ENCODE assay signal across 8 cellular contexts in genomic region chr10:116385994-116386809, GRCh38. TPM values are rescaled to one million over a fixed set of nuclear protein-coding genes. Genes with fewer than 3 reads are reported as not detected.
DNase-seq lines count a peak whose midpoint lies in the region; ATAC-seq, FAIRE-seq and TF ChIP-seq lines count a peak whose summit lies in the region.

No MANE protein-coding gene starts in this region.

- H3K27ac Mint-ChIP-seq in T-helper 2 cell treated with Interferon-gamma antibody and Interleukin-4, amounts not matched to agents 5 μg/mL and 100 μg/mL, for 36 hours: no peak overlapping the region

- H2AFZ ChIP-seq in HepG2 (ENCODE audit: low read length): no peak overlapping the region

- DNase-seq in cardiac muscle cell (ENCODE audit: low read depth in 1 of 2, low spot score in 1 of 2) (peak; percentile 42 to 49), cardiac septum (ENCODE audit: low spot score) (no peak), KG1 (lab: John Stamatoyannopoulos, UW) (peak; percentile 6), amniotic epithelial cell (ENCODE audit: low read depth) (peak; percentile 17), HepG2 (ENCODE audit: low spot score) (peak; percentile 12), HuH-7 (ENCODE audit: low spot score) (no peak)
- no peak for DNase-seq in T-helper 2 cell treated with Interferon-gamma antibody and Interleukin-4, amounts not matched to agents 5 μg/mL and 100 μg/mL, for 36 hours (ENCODE audit: low spot score)

- H3K9me3 Mint-ChIP-seq in T-helper 2 cell treated with Interferon-gamma antibody and Interleukin-4, amounts not matched to agents 5 μg/mL and 100 μg/mL, for 36 hours: no peaks in the 10 kb centered on the region

- in situ Hi-C loops in HepG2 (cut with HindIII; ENCODE audit: extremely low pct_ligation_motif_present, low pct_unique_long_range_greater_than_20kb): no loop called here

- H3K79me2 ChIP-seq in HepG2 (ENCODE audit: insufficient read depth, low read length): no peaks in the 10 kb centered on the region

- intact Hi-C loops in cardiac septum (cut with DNase I) (loop anchor here (10.0 kb wide), 1 partner anchor 1031 kb away; no protein-coding TSS in a partner anchor), HepG2 (cut with micrococcal nuclease; ENCODE audit: unreplicated experiment) (loop anchor here (1.0 kb wide), 2 partner anchors 587 to 680 kb away; no protein-coding TSS in a partner anchor)

- H3K4me3 Mint-ChIP-seq in T-helper 2 cell treated with Interferon-gamma antibody and Interleukin-4, amounts not matched to agents 5 μg/mL and 100 μg/mL, for 36 hours: no peak overlapping the region

- WGBS in HepG2 (ENCODE audit: low lambda C conversion rate): 3% methylated on average over 1 of the region's 1 CpG

- TF ChIP-seq POLR2A in HepG2 (IDR thresholded peaks at IDR 0.05; ENCODE audit: insufficient read depth in 1 of 2, low read depth in 2 of 2, low read length in 2 of 2): no peak

- no peak for FAIRE-seq in HepG2 (lab: Jason Lieb, UNC)

- H3K4me1 ChIP-seq in cardiac muscle cell (ENCODE audit: low read depth) (no peaks in the 10 kb centered on the region), HepG2 (ENCODE audit: insufficient read depth, low read length) (no peaks in the 10 kb centered on the region)

- ATAC-seq in HepG2 (no peak), GM19324 (IDR thresholded peaks at IDR 0.05; ENCODE audit: low FRiP score, unreplicated experiment) (no peak)

- H3K27ac ChIP-seq in cardiac muscle cell (no peak overlapping the region), HepG2 (ENCODE audit: extremely low read length, insufficient read depth, low read length) (no peak overlapping the region)

- CTCF ChIA-PET in HepG2 (lab: Yijun Ruan, JAX; ENCODE audit: low intra/inter-chr PET ratio, low total read pairs): interaction anchor here (2.3 kb wide), 1 partner anchor 1031 kb away, joined by 14 read pairs; no protein-coding TSS in a partner anchor

- BruUV-seq in HepG2 (replicated peaks; lab: Mats Ljungman, UMichigan): no TSS peak

- H4K20me1 ChIP-seq in HepG2 (ENCODE audit: insufficient read depth, low read length): no peaks in the 10 kb centered on the region

- no peaks in the 10 kb centered on the region for H3K27me3 ChIP-seq in cardiac muscle cell
- no peaks in the 10 kb centered on the region for H3K27me3 ChIP-seq in HepG2 (ENCODE audit: control insufficient read depth in 1 of 2, insufficient read depth in 2 of 2, low read length in 2 of 2)

- TF ChIP-seq CTCF in cardiac muscle cell (IDR thresholded peaks at IDR 0.05; ENCODE audit: low read depth, low read length) (peak; percentile 54), HepG2 (CRISPR knock-in tag; IDR thresholded peaks at IDR 0.05) (peak; percentile 56)

- H3K4me1 Mint-ChIP-seq in T-helper 2 cell treated with Interferon-gamma antibody and Interleukin-4, amounts not matched to agents 5 μg/mL and 100 μg/mL, for 36 hours (ENCODE audit: low read depth): no peaks in the 10 kb centered on the region

- H3K27me3 Mint-ChIP-seq in T-helper 2 cell treated with Interferon-gamma antibody and Interleukin-4, amounts not matched to agents 5 μg/mL and 100 μg/mL, for 36 hours (ENCODE audit: low read depth): no peaks in the 10 kb centered on the region

- no peaks in the 10 kb centered on the region for H3K36me3 Mint-ChIP-seq in T-helper 2 cell treated with Interferon-gamma antibody and Interleukin-4, amounts not matched to agents 5 μg/mL and 100 μg/mL, for 36 hours (ENCODE audit: low read depth)

- POLR2A ChIA-PET in HepG2 (lab: Yijun Ruan, JAX): no interaction called here

- H3K4me3 ChIP-seq in cardiac muscle cell (no peak overlapping the region), HepG2 (replicated peaks in 1 of 3; ENCODE audit: insufficient read depth in 1 of 3, low read depth in 2 of 3, low read length in 3 of 3) (no peak overlapping the region)

- H3K36me3 ChIP-seq in cardiac muscle cell (no peaks in the 10 kb centered on the region), HepG2 (replicated peaks in 1 of 2; ENCODE audit: control insufficient read depth in 1 of 2, insufficient read depth in 2 of 2, low read length in 2 of 2) (no peaks in the 10 kb centered on the region)

- TF ChIP-seq RAD21 in HepG2 (CRISPR knock-in tag; IDR thresholded peaks at IDR 0.05): no peak

- H3K9me3 ChIP-seq in cardiac muscle cell (ENCODE audit: low read depth): no peaks in the 10 kb centered on the region
- no peaks in the 10 kb centered on the region for H3K9me3 ChIP-seq in HepG2 (ENCODE audit: low read length)

- TF ChIP-seq EP300 in HepG2 (IDR thresholded peaks at IDR 0.05; ENCODE audit: low read depth in 2 of 2, low read length in 2 of 2): no peak
- TF ChIP-seq EP300 in HepG2 (CRISPR knock-in tag; IDR thresholded peaks at IDR 0.05; ENCODE audit: borderline replicate concordance): no peak

- no peak overlapping the region for H3K4me2 ChIP-seq in HepG2 (ENCODE audit: low read depth, low read length)

- no peak overlapping the region for H3K9ac ChIP-seq in HepG2 (ENCODE audit: insufficient read depth, low read depth, low read length)

TF ChIP-seq in HepG2, 621 proteins besides CTCF, POLR2A, EP300 and RAD21:
- TF ChIP-seq POLR2AphosphoS5 (IDR thresholded peaks at IDR 0.05; ENCODE audit: low read depth, low read length): no peak
- peak; percentile 80 for TF ChIP-seq HNRNPK (IDR thresholded peaks at IDR 0.05; ENCODE audit: low read depth, low read length, poor library complexity, severe bottlenecking)
- peak; percentile 55 for TF ChIP-seq STAG1 (CRISPR knock-in tag; IDR thresholded peaks at IDR 0.05)
- TF ChIP-seq SMC3 (IDR thresholded peaks at IDR 0.05; ENCODE audit: low read length): peak; percentile 38

RNA-seq across cellular contexts. Expression of gene PNLIPRP3, which starts 41.4 kb away (rescaled TPM):
- total RNA-seq in cardiac muscle cell (not detected in 2 replicates), cardiac septum (not detected), HepG2 (2016; rRNA removed; fragmentation: Illumina TruSeq; extraction: Trizol) (not detected in 2 replicates)
- polyA plus RNA-seq in cardiac muscle cell (not detected in 2 replicates), HepG2 (2011; rRNA removed) (not detected in 2 replicates)
- not detected in 2 replicates for total RNA-seq in HepG2 (2016; cell fraction: cytosol; rRNA removed; fragmentation: Illumina TruSeq; extraction: Trizol; ENCODE audit: low read depth)
- total RNA-seq in HepG2 (2016; cell fraction: insoluble cytoplasmic fraction; rRNA removed; fragmentation: Illumina TruSeq; extraction: Trizol): not detected in 2 replicates
- total RNA-seq in HepG2 (2016; cell fraction: membrane; rRNA removed; fragmentation: Illumina TruSeq; extraction: Trizol): not detected in 2 replicates
- not detected in 2 replicates for total RNA-seq in HepG2 (2016; cell fraction: nucleus; rRNA removed; fragmentation: Illumina TruSeq; extraction: Trizol)
- polyA plus RNA-seq in HepG2 (2011; cell fraction: cytosol; rRNA removed): not detected in 2 replicates
- not detected in 2 replicates for polyA plus RNA-seq in HepG2 (2011; cell fraction: nucleus; rRNA removed)
- not detected in 2 replicates for polyA plus RNA-seq in HepG2 (2012)
- polyA plus RNA-seq in HepG2 (2016; cell fraction: cytosol; fragmentation: Illumina TruSeq; extraction: Trizol; ENCODE audit: low read depth): not detected in 2 replicates
- polyA plus RNA-seq in HepG2 (2016; cell fraction: insoluble cytoplasmic fraction; fragmentation: Illumina TruSeq; extraction: Trizol; ENCODE audit: low read depth): not detected in 2 replicates
- not detected in 2 replicates for polyA plus RNA-seq in HepG2 (2016; cell fraction: membrane; fragmentation: Illumina TruSeq; extraction: Trizol; ENCODE audit: low read depth)
- not detected in 2 replicates for polyA plus RNA-seq in HepG2 (2016; cell fraction: nucleus; fragmentation: Illumina TruSeq; extraction: Trizol; ENCODE audit: insufficient read depth, low read depth)
- not detected in 2 replicates for polyA minus RNA-seq in HepG2 (2011; rRNA and poly(A)+ RNA removed; ENCODE audit: low replicate concordance)
- not detected in 2 replicates for polyA minus RNA-seq in HepG2 (2011; cell fraction: cytosol; rRNA and poly(A)+ RNA removed)
- not detected in 2 replicates for polyA minus RNA-seq in HepG2 (2011; cell fraction: nucleus; rRNA and poly(A)+ RNA removed)

Comparison
In these comparisons a context has a peak if more than half of its experiments do, and no peak if none do; other contexts are left out.
1. DNase-seq: peak in cardiac muscle cell (2 of 2), KG1 (single experiment), amniotic epithelial cell (single experiment) and HepG2 (single experiment); none in cardiac septum (single experiment), HuH-7 (single experiment) and T-helper 2 cell treated with Interferon-gamma antibody and Interleukin-4, amounts not matched to agents 5 μg/mL and 100 μg/mL, for 36 hours (single experiment).